In the genomic region with DNA sequence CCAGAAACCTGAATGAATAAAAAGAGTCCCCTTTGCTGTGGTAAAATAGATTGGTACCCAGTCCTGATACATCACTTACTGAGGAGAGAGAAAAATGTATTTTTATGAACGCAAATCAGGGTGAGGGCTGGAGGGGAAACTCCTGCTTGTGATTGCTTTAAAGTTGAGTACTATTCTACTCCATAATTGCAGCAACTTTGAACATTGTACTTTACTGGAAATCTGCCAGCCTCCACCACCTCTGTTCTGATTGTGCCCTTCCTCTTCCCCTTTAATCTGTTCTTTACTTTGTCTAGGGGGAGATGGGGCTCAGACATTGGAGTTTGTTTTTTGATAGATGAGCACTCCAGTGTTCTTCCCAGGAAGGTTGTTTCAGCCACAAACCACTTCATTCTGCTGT, we compare ENCODE assay signal across 23 cellular contexts.
DNase-seq lines count a peak whose midpoint lies in the region; ATAC-seq, FAIRE-seq and TF ChIP-seq lines count a peak whose summit lies in the region.
"Had no signal": no experiment of that assay in that cellular context is flagged by ENCODE, and none has a peak within 500 bp of the region (broad histone marks: within the 10 kb centered on the region; RNA-seq: fewer than 3 reads in every experiment).

No MANE protein-coding gene starts in this region.

- H3K27ac ChIP-seq in HepG2 (ENCODE audit: extremely low read length, insufficient read depth, low read length), result no peak overlapping the region
- H3K27ac ChIP-seq in right lobe of liver, result no peak overlapping the region
- no peak overlapping the region for H3K27ac ChIP-seq in PC-3 (ENCODE audit: low read length)
- no peak overlapping the region for H3K27ac ChIP-seq in thyroid gland
- no peak overlapping the region for H3K27ac ChIP-seq in endodermal cell (ENCODE audit: low read depth, low read length)
- H3K27ac ChIP-seq: A549; BLaER1 treated with 17β-estradiol and CSF1 and Interleukin-3, amounts not matched to agents 10 nM and 100 nM had no signal

- H3K4me3 Mint-ChIP-seq in endodermal cell (no peak overlapping the region), WTC11 (no peak overlapping the region)
- H3K4me3 Mint-ChIP-seq: CD14-positive monocyte; CD4-positive, alpha-beta T cell; CD8-positive, alpha-beta memory T cell had no signal

- H3K79me2 ChIP-seq in HepG2 (ENCODE audit: insufficient read depth, low read length) (no peaks in the 10 kb centered on the region), PC-3 (ENCODE audit: low read length) (no peaks in the 10 kb centered on the region)

- no peaks in the 10 kb centered on the region for H3K27me3 Mint-ChIP-seq in endodermal cell (ENCODE audit: insufficient read depth)
- H3K27me3 Mint-ChIP-seq in WTC11 (ENCODE audit: low read depth), result no peaks in the 10 kb centered on the region
- H3K27me3 Mint-ChIP-seq: CD4-positive, alpha-beta T cell had no signal

- no peaks in the 10 kb centered on the region for H3K27me3 ChIP-seq in HepG2 (ENCODE audit: control insufficient read depth in 1 of 2, insufficient read depth in 2 of 2, low read length in 2 of 2)
- no peaks in the 10 kb centered on the region for H3K27me3 ChIP-seq in right lobe of liver
- H3K27me3 ChIP-seq in PC-3 (ENCODE audit: low read length), result peaks cover 23% of the 10 kb centered on the region
- no peaks in the 10 kb centered on the region for H3K27me3 ChIP-seq in thyroid gland
- no peaks in the 10 kb centered on the region for H3K27me3 ChIP-seq in endodermal cell (ENCODE audit: control insufficient read depth, insufficient read depth, low read length, poor library complexity, severe bottlenecking)
- H3K27me3 ChIP-seq: BLaER1 treated with 17β-estradiol and CSF1 and Interleukin-3, amounts not matched to agents 10 nM and 100 nM had no signal

- peak; percentile 13 for DNase-seq in HepG2 (ENCODE audit: low spot score)
- DNase-seq in right lobe of liver, result no peak
- DNase-seq in PC-3, result no peak
- no peak for DNase-seq in left colon
- DNase-seq in thyroid gland, result no peak
- no peak for DNase-seq in endodermal cell
- no peak for DNase-seq in WTC11 (ENCODE audit: low spot score)
- DNase-seq: 8988T; ACHN; AML-193; BE2C; CD4-positive, alpha-beta T cell; CD8-positive, alpha-beta memory T cell; DMS79 treated with DMSO at 0.1 percent for 48 hours; GF-D8; H7; HCEC 1CT had no signal

- H3K27ac Mint-ChIP-seq in endodermal cell, result no peak overlapping the region
- H3K27ac Mint-ChIP-seq in WTC11, result no peak overlapping the region
- H3K27ac Mint-ChIP-seq: CD14-positive monocyte; CD4-positive, alpha-beta T cell had no signal

- H3K9me3 ChIP-seq in HepG2 (ENCODE audit: low read length) (no peaks in the 10 kb centered on the region), right lobe of liver (no peaks in the 10 kb centered on the region), PC-3 (ENCODE audit: low read length) (no peaks in the 10 kb centered on the region), thyroid gland (no peaks in the 10 kb centered on the region), endodermal cell (ENCODE audit: control insufficient read depth, low read length) (no peaks in the 10 kb centered on the region)
- H3K9me3 ChIP-seq: A549; BE2C; BLaER1 treated with 17β-estradiol and CSF1 and Interleukin-3, amounts not matched to agents 10 nM and 100 nM had no signal

- H4K20me1 ChIP-seq in HepG2 (ENCODE audit: insufficient read depth, low read length) (no peaks in the 10 kb centered on the region), PC-3 (ENCODE audit: low read length) (no peaks in the 10 kb centered on the region)
- H4K20me1 ChIP-seq: BLaER1 treated with 17β-estradiol and CSF1 and Interleukin-3, amounts not matched to agents 10 nM and 100 nM had no signal

- H3K36me3 ChIP-seq in HepG2 (replicated peaks in 1 of 2; ENCODE audit: control insufficient read depth in 1 of 2, insufficient read depth in 2 of 2, low read length in 2 of 2) (no peaks in the 10 kb centered on the region), right lobe of liver (no peaks in the 10 kb centered on the region), PC-3 (ENCODE audit: low read depth, low read length) (no peaks in the 10 kb centered on the region), thyroid gland (no peaks in the 10 kb centered on the region), endodermal cell (ENCODE audit: control insufficient read depth, insufficient read depth, low read length) (no peaks in the 10 kb centered on the region)
- H3K36me3 ChIP-seq: BE2C; BLaER1 treated with 17β-estradiol and CSF1 and Interleukin-3, amounts not matched to agents 10 nM and 100 nM had no signal

- H2AFZ ChIP-seq in HepG2 (ENCODE audit: low read length), result no peak overlapping the region
- H2AFZ ChIP-seq in PC-3 (ENCODE audit: low read length), result no peak overlapping the region

- H3K9ac ChIP-seq in HepG2 (ENCODE audit: insufficient read depth, low read depth, low read length) (no peak overlapping the region), PC-3 (ENCODE audit: low read length) (no peak overlapping the region), endodermal cell (ENCODE audit: extremely low read depth, low read length, poor library complexity, severe bottlenecking) (no peak overlapping the region)
- H3K9ac ChIP-seq: BLaER1 treated with 17β-estradiol and CSF1 and Interleukin-3, amounts not matched to agents 10 nM and 100 nM had no signal

- H3F3A ChIP-seq in PC-3 (ENCODE audit: low read length, unreplicated experiment), result no peaks in the 10 kb centered on the region

- no peak; the same call in 2 of the 3 replicates for ATAC-seq in HepG2
- ATAC-seq in right lobe of liver, result no peak
- no peak; the same call in 1 of the 2 replicates for ATAC-seq in PC-3
- ATAC-seq in left colon, result peak; percentile 63
- ATAC-seq in WTC11, result no peak
- ATAC-seq: A549 had no signal

- no peak for FAIRE-seq in HepG2 (lab: Jason Lieb, UNC)
- FAIRE-seq: A549, GM12891, GM18507, H1 had no signal

- no peaks in the 10 kb centered on the region for H3K9me2 ChIP-seq in PC-3 (replicated peaks; ENCODE audit: low read length)

- TF ChIP-seq RAD21 in HepG2 (CRISPR knock-in tag; IDR thresholded peaks at IDR 0.05), result no peak

- BruUV-seq in HepG2 (replicated peaks; lab: Mats Ljungman, UMichigan), result no TSS peak
- BruUV-seq in PC-3 (replicated peaks; lab: Mats Ljungman, UMichigan), result no TSS peak

- no peak for TF ChIP-seq CTCF in HepG2 (CRISPR knock-in tag; IDR thresholded peaks at IDR 0.05)
- TF ChIP-seq CTCF in right lobe of liver (IDR thresholded peaks at IDR 0.05), result no peak
- no peak for TF ChIP-seq CTCF in PC-3 (conservative IDR thresholded peaks at IDR 0.05; ENCODE audit: low read depth, low read length)
- TF ChIP-seq CTCF in thyroid gland (IDR thresholded peaks at IDR 0.05), result no peak
- TF ChIP-seq CTCF in endodermal cell (conservative IDR thresholded peaks at IDR 0.05), result no peak
- no peak for TF ChIP-seq CTCF in WTC11 (IDR thresholded peaks at IDR 0.05)

- no peak overlapping the region for H3K4me2 ChIP-seq in HepG2 (ENCODE audit: low read depth, low read length)
- peak overlapping the region; percentile 12; the same call in 1 of the 2 replicates for H3K4me2 ChIP-seq in PC-3 (ENCODE audit: low read length)
- H3K4me2 ChIP-seq: A549; BLaER1 treated with 17β-estradiol and CSF1 and Interleukin-3, amounts not matched to agents 10 nM and 100 nM had no signal

- intact Hi-C loops in HepG2 (cut with micrococcal nuclease; ENCODE audit: unreplicated experiment) (no loop called here), right lobe of liver (cut with DNase I) (no loop called here), PC-3 (cut with micrococcal nuclease) (no loop called here), left colon (cut with DNase I, micrococcal nuclease) (no loop called here), thyroid gland (cut with DNase I) (no loop called here)

- H3K9me3 Mint-ChIP-seq in endodermal cell (no peaks in the 10 kb centered on the region), WTC11 (peaks cover 9% of the 10 kb centered on the region; the same call in 1 of the 2 replicates)
- H3K9me3 Mint-ChIP-seq: CD4-positive, alpha-beta T cell; CD8-positive, alpha-beta memory T cell had no signal

- TF ChIP-seq EP300 in HepG2 (IDR thresholded peaks at IDR 0.05; ENCODE audit: low read depth in 2 of 2, low read length in 2 of 2), result no peak
- no peak for TF ChIP-seq EP300 in HepG2 (CRISPR knock-in tag; IDR thresholded peaks at IDR 0.05; ENCODE audit: borderline replicate concordance)

- POLR2A ChIA-PET in HepG2 (lab: Yijun Ruan, JAX) (no interaction called here), PC-3 (lab: Charles Lee; ENCODE audit: unreplicated experiment) (no interaction called here), WTC11 (lab: Charles Lee) (no interaction called here)

- in situ Hi-C loops in HepG2 (cut with HindIII; ENCODE audit: extremely low pct_ligation_motif_present, low pct_unique_long_range_greater_than_20kb), result no loop called here

- peaks cover 8% of the 10 kb centered on the region for H3K4me1 ChIP-seq in HepG2 (ENCODE audit: insufficient read depth, low read length)
- H3K4me1 ChIP-seq in right lobe of liver, result no peaks in the 10 kb centered on the region
- H3K4me1 ChIP-seq in PC-3 (ENCODE audit: insufficient read depth, low read length), result peaks cover 11% of the 10 kb centered on the region
- H3K4me1 ChIP-seq in thyroid gland, result no peaks in the 10 kb centered on the region
- no peaks in the 10 kb centered on the region for H3K4me1 ChIP-seq in endodermal cell (ENCODE audit: control insufficient read depth, insufficient read depth, low read length)
- H3K4me1 ChIP-seq: A549; BE2C; BLaER1 treated with 17β-estradiol and CSF1 and Interleukin-3, amounts not matched to agents 10 nM and 100 nM had no signal

- WGBS in HepG2 (ENCODE audit: low lambda C conversion rate), result 7% methylated on average over 1 of the region's 1 CpG
- WGBS in right lobe of liver (ENCODE audit: insufficient coverage, low coverage, low lambda C conversion rate, missing lambda C conversion rate), result 54% methylated on average over 1 of the region's 1 CpG
- WGBS in thyroid gland, 2 donors, result 84% methylated on average over 1 of the region's 1 CpG
- no CpG with 5 or more reads among the region's 1 CpG for WGBS in endodermal cell (ENCODE audit: insufficient coverage in 1 of 2, insufficient read length in 1 of 2), 2 experiments

- CTCF ChIA-PET in HepG2 (lab: Yijun Ruan, JAX; ENCODE audit: low intra/inter-chr PET ratio, low total read pairs), result no interaction called here
- CTCF ChIA-PET in PC-3 (lab: Charles Lee), result no interaction called here
- CTCF ChIA-PET in WTC11 (lab: Charles Lee), result no interaction called here

- no peak overlapping the region for H3K4me3 ChIP-seq in HepG2 (replicated peaks in 1 of 3; ENCODE audit: insufficient read depth in 1 of 3, low read depth in 2 of 3, low read length in 3 of 3)
- no peak overlapping the region for H3K4me3 ChIP-seq in right lobe of liver
- no peak overlapping the region for H3K4me3 ChIP-seq in PC-3 (ENCODE audit: low read length)
- no peak overlapping the region for H3K4me3 ChIP-seq in thyroid gland (replicated peaks in 1 of 3)
- no peak overlapping the region for H3K4me3 ChIP-seq in endodermal cell (ENCODE audit: low read length)
- H3K4me3 ChIP-seq: A549; BLaER1 treated with 17β-estradiol and CSF1 and Interleukin-3, amounts not matched to agents 10 nM and 100 nM had no signal

- H3K36me3 Mint-ChIP-seq in endodermal cell (ENCODE audit: low read depth) (no peaks in the 10 kb centered on the region), WTC11 (no peaks in the 10 kb centered on the region)
- H3K36me3 Mint-ChIP-seq: CD14-positive monocyte; CD8-positive, alpha-beta memory T cell had no signal

- TF ChIP-seq POLR2A in HepG2 (IDR thresholded peaks at IDR 0.05; ENCODE audit: insufficient read depth in 1 of 2, low read depth in 2 of 2, low read length in 2 of 2) (no peak), right lobe of liver (IDR thresholded peaks at IDR 0.05) (no peak), thyroid gland (IDR thresholded peaks at IDR 0.05) (no peak)

- H3K4me1 Mint-ChIP-seq in endodermal cell (peaks cover 5% of the 10 kb centered on the region), WTC11 (peaks cover 7% of the 10 kb centered on the region)
- H3K4me1 Mint-ChIP-seq: CD14-positive monocyte; CD8-positive, alpha-beta memory T cell had no signal
